In the genomic region with DNA sequence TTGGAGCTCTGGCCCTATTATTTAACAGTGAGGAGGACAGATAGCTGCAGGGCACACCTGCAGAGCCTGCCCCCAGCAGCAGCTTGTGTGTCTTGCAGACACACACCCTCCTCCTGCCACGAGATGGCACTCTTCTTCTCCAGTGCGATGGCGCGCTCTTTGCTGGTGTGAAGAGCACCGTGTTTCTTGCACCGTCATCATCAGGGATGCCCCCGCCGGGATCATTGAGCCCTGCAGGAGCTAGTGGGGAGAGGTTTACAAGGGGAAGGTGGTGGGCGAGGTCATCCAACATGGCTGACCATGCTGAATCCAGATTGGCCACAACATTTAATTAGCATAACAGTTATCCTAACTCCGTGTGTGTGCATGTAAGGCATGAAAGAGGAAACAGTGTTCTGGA, we compare ENCODE assay signal across 8 cellular contexts.
DNase-seq lines count a peak whose midpoint lies in the region; ATAC-seq and TF ChIP-seq lines count a peak whose summit lies in the region.

No MANE protein-coding gene starts in this region.

- no peak overlapping the region for H4K5ac ChIP-seq in IMR-90 (ENCODE audit: low read depth, low read length)

- no peaks in the 10 kb centered on the region for H3F3A ChIP-seq in DOHH2 (ENCODE audit: control insufficient read depth, insufficient read depth)

- H3K4me3 Mint-ChIP-seq in neural crest cell, result peak overlapping the region; percentile 14

- no peak overlapping the region for H2BK15ac ChIP-seq in IMR-90 (ENCODE audit: low read depth, low read length)

- dilution Hi-C loops in IMR-90 (cut with HindIII; ENCODE audit: low sequenced_read_pairs, unreplicated experiment), result no loop called here

- ATAC-seq in GM21717 (IDR thresholded peaks at IDR 0.05; ENCODE audit: unreplicated experiment) (peak; percentile 99), IMR-90 (ENCODE audit: low read depth) (peak; percentile 88)

- no peaks in the 10 kb centered on the region for H3K9me3 Mint-ChIP-seq in neural crest cell

- H3K79me2 ChIP-seq in DOHH2 (ENCODE audit: control insufficient read depth, low read length) (no peaks in the 10 kb centered on the region), OCI-LY3 (ENCODE audit: low read length) (no peaks in the 10 kb centered on the region), fibroblast of lung (ENCODE audit: control insufficient read depth, insufficient read depth, low read length) (no peaks in the 10 kb centered on the region)

- H2BK5ac ChIP-seq in IMR-90 (ENCODE audit: low read depth, low read length, poor library complexity, severe bottlenecking), result peak overlapping the region; percentile 53

- H3K9me3 ChIP-seq in DOHH2 (ENCODE audit: control insufficient read depth, insufficient read depth, low read length) (no peaks in the 10 kb centered on the region), IMR-90 (ENCODE audit: control insufficient read depth, insufficient read depth, low read length) (no peaks in the 10 kb centered on the region), OCI-LY3 (ENCODE audit: insufficient read depth, low read length) (no peaks in the 10 kb centered on the region), fibroblast of lung (ENCODE audit: control insufficient read depth, insufficient read depth, low read depth, low read length) (no peaks in the 10 kb centered on the region), stomach smooth muscle (ENCODE audit: control insufficient read depth in 2 of 2, low read length in 2 of 2) (no peaks in the 10 kb centered on the region)

- peaks cover 5% of the 10 kb centered on the region for H3K36me3 Mint-ChIP-seq in neural crest cell (ENCODE audit: low read depth)

- peaks cover 26% of the 10 kb centered on the region for H3K4me1 ChIP-seq in DOHH2 (ENCODE audit: control insufficient read depth, low read length)
- H3K4me1 ChIP-seq in IMR-90 (ENCODE audit: control insufficient read depth, insufficient read depth, low read length), result no peaks in the 10 kb centered on the region
- peaks cover 28% of the 10 kb centered on the region for H3K4me1 ChIP-seq in OCI-LY3 (ENCODE audit: low read length)
- no peaks in the 10 kb centered on the region for H3K4me1 ChIP-seq in fibroblast of lung (ENCODE audit: control insufficient read depth, extremely low read depth, insufficient read depth, low read length)
- H3K4me1 ChIP-seq in stomach smooth muscle (ENCODE audit: control insufficient read depth, insufficient read depth, low read length), result peaks cover 14% of the 10 kb centered on the region

- H4K20me1 ChIP-seq in DOHH2 (ENCODE audit: control insufficient read depth, insufficient read depth, low read depth, low read length) (no peaks in the 10 kb centered on the region), IMR-90 (ENCODE audit: insufficient read depth, low read length) (peaks cover 14% of the 10 kb centered on the region), OCI-LY3 (ENCODE audit: insufficient read depth, low read length) (no peaks in the 10 kb centered on the region), fibroblast of lung (ENCODE audit: control insufficient read depth, extremely low read depth, insufficient read depth, low read length) (no peaks in the 10 kb centered on the region)

- peak; percentile 61 for DNase-seq in IMR-90
- DNase-seq in activated T-cell treated with anti-CD3 and anti-CD28 coated beads for 48 hours (ENCODE audit: low read depth), result peak; percentile 50
- peak; percentile 70 to 71 for DNase-seq in fibroblast of lung (ENCODE audit: low read depth in 2 of 2)
- peak; percentile 63 for DNase-seq in neural crest cell (ENCODE audit: low read depth, low spot score)

- CTCF ChIA-PET in IMR-90 (lab: Yijun Ruan, JAX), result interaction anchor here (1.2 kb wide), 1 partner anchor 138 kb away, joined by 4 read pairs; no protein-coding TSS in a partner anchor

- no peak overlapping the region; a peak in 1 of 4 replicates for H4K8ac ChIP-seq in IMR-90 (ENCODE audit: low read depth in 2 of 2, low read length in 2 of 2)

- peaks cover 8% of the 10 kb centered on the region; the same call in 1 of the 2 replicates for H3K27me3 ChIP-seq in DOHH2 (ENCODE audit: control insufficient read depth, low read length)
- H3K27me3 ChIP-seq in IMR-90 (ENCODE audit: control insufficient read depth, insufficient read depth, low read length), result no peaks in the 10 kb centered on the region
- peaks cover 56% of the 10 kb centered on the region for H3K27me3 ChIP-seq in OCI-LY3 (ENCODE audit: low read depth, low read length)
- no peaks in the 10 kb centered on the region for H3K27me3 ChIP-seq in fibroblast of lung (ENCODE audit: control insufficient read depth, insufficient read depth, low read length)
- H3K27me3 ChIP-seq in stomach smooth muscle (ENCODE audit: control insufficient read depth in 1 of 2, insufficient read depth in 2 of 2, low read length in 2 of 2), result no peaks in the 10 kb centered on the region

- no peaks in the 10 kb centered on the region for H3K27me3 Mint-ChIP-seq in neural crest cell (ENCODE audit: low read depth)

- H3K4me1 Mint-ChIP-seq in neural crest cell, result peaks cover 29% of the 10 kb centered on the region

- no peaks in the 10 kb centered on the region for H3K9me2 ChIP-seq in DOHH2 (replicated peaks; ENCODE audit: control insufficient read depth, low read length)

- in situ Hi-C loops in IMR-90 (cut with MboI; ENCODE audit: low sequenced_read_pairs), result no loop called here

- TF ChIP-seq CTCF in DOHH2 (IDR thresholded peaks at IDR 0.05; ENCODE audit: low read depth, low read length, poor library complexity, severe bottlenecking), result peak; percentile 92
- TF ChIP-seq CTCF in IMR-90 (conservative IDR thresholded peaks at IDR 0.05; ENCODE audit: low read depth, low read length), result peak; percentile 62
- peak; percentile 99 for TF ChIP-seq CTCF in OCI-LY3 (IDR thresholded peaks at IDR 0.05; ENCODE audit: low read depth, low read length)
- TF ChIP-seq CTCF in fibroblast of lung (conservative IDR thresholded peaks at IDR 0.05 in 1 of 2, IDR thresholded peaks at IDR 0.05 in 1 of 2; ENCODE audit: low read depth in 1 of 2, low read length in 2 of 2), result peak; percentile 67 to 86
- peak; percentile 89 for TF ChIP-seq CTCF in neural crest cell (conservative IDR thresholded peaks at IDR 0.05)

- no peak for TF ChIP-seq POLR2A in IMR-90 (IDR thresholded peaks at IDR 0.05; ENCODE audit: low read depth, low read length)

- peak overlapping the region; percentile 83 for H2AK9ac ChIP-seq in IMR-90 (replicated peaks; ENCODE audit: low read depth, low read length, poor library complexity)

- H3K18ac ChIP-seq in IMR-90 (ENCODE audit: low read depth, low read length), result no peak overlapping the region

- no peak overlapping the region for H2AK5ac ChIP-seq in IMR-90 (ENCODE audit: low read depth, low read length)

- H2AFZ ChIP-seq in IMR-90 (replicated peaks; ENCODE audit: low read length, poor library complexity), result peak overlapping the region; percentile 78
- H2AFZ ChIP-seq in OCI-LY3 (ENCODE audit: low read depth, low read length), result 0 out of 2 replicates have a peak overlapping the region, but pooled peaks have one; percentile 2
- H2AFZ ChIP-seq in fibroblast of lung (ENCODE audit: low read length), result no peak overlapping the region

- H3K36me3 ChIP-seq in DOHH2 (ENCODE audit: control insufficient read depth, low read length), result no peaks in the 10 kb centered on the region
- peaks cover 62% of the 10 kb centered on the region for H3K36me3 ChIP-seq in IMR-90 (ENCODE audit: control insufficient read depth, insufficient read depth, low read length)
- no peaks in the 10 kb centered on the region for H3K36me3 ChIP-seq in OCI-LY3 (replicated peaks; ENCODE audit: low read depth, low read length)
- H3K36me3 ChIP-seq in fibroblast of lung (ENCODE audit: control insufficient read depth, insufficient read depth, low read length), result peaks cover 9% of the 10 kb centered on the region
- H3K36me3 ChIP-seq in stomach smooth muscle (ENCODE audit: control insufficient read depth in 2 of 2, insufficient read depth in 2 of 2, low read length in 2 of 2), result peaks cover 45 to 55% of the 10 kb centered on the region in 2 donors

- H3K27ac Mint-ChIP-seq in neural crest cell (ENCODE audit: unreplicated experiment), result peak overlapping the region; percentile 37

- WGBS in IMR-90 (ENCODE audit: extremely low coverage in 2 of 2, insufficient read length in 1 of 2), 2 experiments, result no CpG with 5 or more reads among the region's 10 CpGs

- H3K56ac ChIP-seq in IMR-90 (ENCODE audit: extremely low read depth, insufficient read depth, low read length), result no peak overlapping the region

- peaks cover 3 to 36% of the 10 kb centered on the region in 2 experiments for H3K79me1 ChIP-seq in IMR-90 (ENCODE audit: low read depth in 1 of 2, low read length in 2 of 2)

- peak overlapping the region; percentile 73 for H3K4me2 ChIP-seq in DOHH2 (ENCODE audit: low read length)
- no peak overlapping the region for H3K4me2 ChIP-seq in IMR-90 (ENCODE audit: low read depth, low read length)
- peak overlapping the region; percentile 70 for H3K4me2 ChIP-seq in OCI-LY3 (ENCODE audit: low read length)
- H3K4me2 ChIP-seq in fibroblast of lung (ENCODE audit: extremely low read depth, insufficient read depth, low read length), result peak overlapping the region; percentile 3

- no peak overlapping the region for H3K9ac ChIP-seq in IMR-90 (ENCODE audit: low read depth, low read length)
- H3K9ac ChIP-seq in OCI-LY3 (ENCODE audit: low read length), result no peak overlapping the region
- no peak overlapping the region for H3K9ac ChIP-seq in fibroblast of lung (ENCODE audit: insufficient read depth, low read length)
- no peak overlapping the region for H3K9ac ChIP-seq in stomach smooth muscle (ENCODE audit: low read length in 2 of 2)

- no peak overlapping the region for H4K91ac ChIP-seq in IMR-90 (ENCODE audit: insufficient read depth, low read depth, low read length)

- intact Hi-C loops in IMR-90 (cut with micrococcal nuclease), result no loop called here

- POLR2A ChIA-PET in IMR-90 (lab: Charles Lee; ENCODE audit: unreplicated experiment), result no interaction called here

- H3K27ac ChIP-seq in DOHH2 (ENCODE audit: low read depth, low read length), result no peak overlapping the region
- no peak overlapping the region for H3K27ac ChIP-seq in IMR-90 (ENCODE audit: insufficient read depth, low read length)
- no peak overlapping the region for H3K27ac ChIP-seq in OCI-LY3 (ENCODE audit: low read length)
- no peak overlapping the region for H3K27ac ChIP-seq in fibroblast of lung (ENCODE audit: insufficient read depth, low read length)
- H3K27ac ChIP-seq in stomach smooth muscle (ENCODE audit: low read length), result peak overlapping the region; percentile 62

- BruUV-seq in IMR-90 (replicated peaks; lab: Mats Ljungman, UMichigan), result no TSS peak

- H3K4me3 ChIP-seq in DOHH2 (ENCODE audit: low read length) (peak overlapping the region; percentile 55), IMR-90 (ENCODE audit: insufficient read depth, low read depth, low read length) (no peak overlapping the region), OCI-LY3 (ENCODE audit: low read length) (peak overlapping the region; percentile 60), fibroblast of lung (replicated peaks in 1 of 4; ENCODE audit: control extremely low read depth in 1 of 4, insufficient read depth in 1 of 4, low read depth in 3 of 4, low read length in 4 of 4) (no peak overlapping the region), stomach smooth muscle (ENCODE audit: low read length in 2 of 2) (peak overlapping the region in 1 of 2 donors; percentile 15)

- no peak overlapping the region for H3K14ac ChIP-seq in IMR-90 (replicated peaks; ENCODE audit: low read depth, low read length)

- H3K9me1 ChIP-seq in IMR-90 (ENCODE audit: insufficient read depth, low read length), result peaks cover 7% of the 10 kb centered on the region; the same call in 1 of the 2 replicates

- H3K4ac ChIP-seq in IMR-90 (ENCODE audit: low read depth, low read length), result no peak overlapping the region

- no peak overlapping the region for H3K23ac ChIP-seq in IMR-90 (ENCODE audit: low read depth, low read length)

- no peak overlapping the region for H2BK20ac ChIP-seq in IMR-90 (ENCODE audit: low read depth, low read length)

- TF ChIP-seq RAD21 in IMR-90 (IDR thresholded peaks at IDR 0.05; ENCODE audit: low read length), result peak; percentile 56

- no peak overlapping the region for H2BK120ac ChIP-seq in IMR-90 (ENCODE audit: low read depth, low read length)

Comparison
In these comparisons a context has a peak if more than half of its experiments do, and no peak if none do; other contexts are left out.
1. H3K4me3 ChIP-seq: peak in DOHH2 (single experiment) and OCI-LY3 (single experiment); none in IMR-90 (single experiment) and fibroblast of lung (0 of 4).
2. Peak in every context shown above with its lines, with median percentiles within 50 percentile points of each other: CTCF ChIP-seq and DNase-seq.